ENCODE assay signal across 8 cellular contexts in the genomic region with DNA sequence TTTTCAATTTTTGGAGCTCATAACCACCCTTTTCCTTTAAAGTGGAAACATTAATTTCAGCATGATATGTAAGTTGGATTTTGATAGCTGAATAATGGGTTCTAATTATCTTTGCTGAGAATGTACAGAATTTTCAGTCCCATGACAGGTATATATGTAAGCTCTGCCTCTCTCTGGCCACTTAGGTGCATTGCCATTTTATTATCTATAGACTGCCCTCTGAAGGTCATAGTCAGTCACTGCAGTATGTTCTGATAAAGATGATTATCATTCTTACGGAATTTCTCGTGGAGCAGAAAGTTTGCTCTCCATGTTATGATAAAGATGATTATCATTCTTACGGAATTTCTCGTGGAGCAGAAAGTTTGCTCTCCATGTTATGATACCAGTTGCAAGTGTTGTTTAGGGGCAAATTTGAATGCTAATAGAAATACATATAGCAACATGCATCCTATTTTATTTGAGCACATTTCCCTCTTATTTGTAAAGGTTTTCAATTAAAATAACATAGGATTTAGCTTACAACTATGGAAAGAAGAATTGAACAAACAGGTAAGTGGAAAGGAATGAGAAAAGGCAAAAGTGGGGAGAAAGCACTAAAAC. TPM values are rescaled to one million over a fixed set of nuclear protein-coding genes. Genes with fewer than 3 reads are reported as not detected.
DNase-seq lines count a peak whose midpoint lies in the region; ATAC-seq, FAIRE-seq and TF ChIP-seq lines count a peak whose summit lies in the region.

No MANE protein-coding gene starts in this region.

- DNase-seq in D341Med (ENCODE audit: low spot score): peak; percentile 53
- peak; percentile 48 for DNase-seq in NCI-H2029 (lab: John Stamatoyannopoulos, UW)
- DNase-seq in activated B cell treated with CpG ODN at 0.5 μM for 24 hours: no peak
- DNase-seq in urothelium cell line (ENCODE audit: low spot score): peak; percentile 47
- no peak for DNase-seq in activated T-cell treated with anti-CD3 and anti-CD28 coated beads, Interleukin-2, amount 50 U/mL, for 24 hours

- ATAC-seq in GM18873 (IDR thresholded peaks at IDR 0.05; ENCODE audit: low FRiP score, unreplicated experiment): peak; percentile 95
- ATAC-seq in HG02981 (IDR thresholded peaks at IDR 0.05; ENCODE audit: unreplicated experiment): peak; percentile 99
- peak; percentile 90 for ATAC-seq in activated B cell treated with CpG ODN at 0.5 μM for 24 hours (ENCODE audit: low read depth)

- no peaks in the 10 kb centered on the region for H3K36me3 Mint-ChIP-seq in activated B cell treated with CpG ODN at 0.5 μM for 24 hours (ENCODE audit: low read depth)
- no peaks in the 10 kb centered on the region for H3K36me3 Mint-ChIP-seq in activated T-cell treated with anti-CD3 and anti-CD28 coated beads, Interleukin-2, amount 50 U/mL, for 24 hours (ENCODE audit: low read depth)

- CTCF ChIA-PET in activated B cell treated with CpG ODN at 0.5 μM for 24 hours (lab: Charles Lee): interaction anchor here (0.7 to 1.5 kb wide), 10 partner anchors 11 to 748 kb away, joined by 3 to 6 read pairs (median 3); partner anchors contain the start of gene ANKRD17

- no peaks in the 10 kb centered on the region for H3K4me1 Mint-ChIP-seq in activated B cell treated with CpG ODN at 0.5 μM for 24 hours
- no peaks in the 10 kb centered on the region for H3K4me1 Mint-ChIP-seq in activated T-cell treated with anti-CD3 and anti-CD28 coated beads, Interleukin-2, amount 50 U/mL, for 24 hours (ENCODE audit: low read depth)

- peaks cover 26% of the 10 kb centered on the region for H3K27me3 Mint-ChIP-seq in activated B cell treated with CpG ODN at 0.5 μM for 24 hours
- H3K27me3 Mint-ChIP-seq in activated T-cell treated with anti-CD3 and anti-CD28 coated beads, Interleukin-2, amount 50 U/mL, for 24 hours: peaks cover 17% of the 10 kb centered on the region

- FAIRE-seq in islet of Langerhans (lab: Jason Lieb, UNC) (peak; percentile 98), urothelium cell line (lab: Jason Lieb, UNC) (no peak)

- no peaks in the 10 kb centered on the region for H3K9me3 Mint-ChIP-seq in activated B cell treated with CpG ODN at 0.5 μM for 24 hours
- H3K9me3 Mint-ChIP-seq in activated T-cell treated with anti-CD3 and anti-CD28 coated beads, Interleukin-2, amount 50 U/mL, for 24 hours: no peaks in the 10 kb centered on the region

- no peak for TF ChIP-seq CTCF in activated B cell treated with CpG ODN at 0.5 μM for 24 hours (IDR thresholded peaks at IDR 0.05)

- POLR2A ChIA-PET in activated B cell treated with CpG ODN at 0.5 μM for 24 hours (lab: Charles Lee): no interaction called here

- H3K27ac Mint-ChIP-seq in activated B cell treated with CpG ODN at 0.5 μM for 24 hours: no peak overlapping the region
- H3K27ac Mint-ChIP-seq in activated T-cell treated with anti-CD3 and anti-CD28 coated beads, Interleukin-2, amount 50 U/mL, for 24 hours: no peak overlapping the region

- intact Hi-C loops in activated B cell treated with CpG ODN at 0.5 μM for 24 hours (cut with micrococcal nuclease): loop anchor here (1.0 to 10.0 kb wide), 3 partner anchors 136 to 1152 kb away; no protein-coding TSS in a partner anchor

- no peak overlapping the region for H3K4me3 Mint-ChIP-seq in activated B cell treated with CpG ODN at 0.5 μM for 24 hours
- H3K4me3 Mint-ChIP-seq in activated T-cell treated with anti-CD3 and anti-CD28 coated beads, Interleukin-2, amount 50 U/mL, for 24 hours: no peak overlapping the region

RNA-seq across cellular contexts. Expression of gene AFP, which starts 10.4 kb away (rescaled TPM):
- not detected in 2 replicates for total RNA-seq in activated B cell treated with CpG ODN at 0.5 μM for 24 hours

RNA-seq across cellular contexts. Expression of gene AFM, which starts 35.1 kb away (rescaled TPM):
- not detected in 2 replicates for total RNA-seq in activated B cell treated with CpG ODN at 0.5 μM for 24 hours

RNA-seq across cellular contexts. Expression of gene ALB, which starts 42.4 kb away (rescaled TPM):
- not detected in 2 replicates for total RNA-seq in activated B cell treated with CpG ODN at 0.5 μM for 24 hours

Comparison
In these comparisons a context has a peak if more than half of its experiments do, and no peak if none do; other contexts are left out.
1. DNase-seq: peak in D341Med (single experiment), NCI-H2029 (single experiment) and urothelium cell line (single experiment); none in activated B cell treated with CpG ODN at 0.5 μM for 24 hours (single experiment) and activated T-cell treated with anti-CD3 and anti-CD28 coated beads, Interleukin-2, amount 50 U/mL, for 24 hours (single experiment).
2. Peak in every context shown above with its lines, with median percentiles within 50 percentile points of each other: ATAC-seq.